8 cellular contexts compared by ENCODE assay signal in the genomic region with DNA sequence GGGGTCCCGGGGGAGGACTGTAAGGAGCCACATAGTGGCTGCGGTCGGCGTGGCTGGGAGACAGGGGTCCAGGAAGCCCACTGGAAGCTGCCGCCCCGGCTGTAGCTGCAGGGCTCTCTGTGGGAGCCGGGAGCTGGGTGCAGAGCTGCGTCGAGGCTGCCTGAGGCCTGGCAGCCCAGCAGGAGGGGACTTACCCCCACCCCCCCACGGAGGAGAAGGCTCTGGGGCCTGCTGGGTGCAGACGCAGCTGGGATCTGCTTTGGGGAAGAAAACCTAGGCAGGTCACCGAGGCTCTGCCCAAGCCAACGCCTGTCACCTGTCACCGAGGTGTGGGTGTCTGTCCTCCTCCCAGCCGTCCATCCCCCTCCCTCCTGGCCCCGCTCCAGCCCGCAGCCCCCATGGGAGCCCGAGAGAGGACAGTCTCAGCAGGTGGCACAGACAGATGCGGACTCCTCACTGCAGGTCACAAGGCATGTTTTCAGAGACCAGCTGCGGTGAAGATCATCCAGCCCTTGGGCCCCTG. TPM values are rescaled to one million over a fixed set of nuclear protein-coding genes. Genes with fewer than 3 reads are reported as not detected.
DNase-seq lines count a peak whose midpoint lies in the region; ATAC-seq and TF ChIP-seq lines count a peak whose summit lies in the region.

No MANE protein-coding gene starts in this region.

- no peak overlapping the region for H3K4me3 ChIP-seq in gastroesophageal sphincter
- H3K4me3 ChIP-seq in subcutaneous abdominal adipose tissue (ENCODE audit: low read depth in 1 of 5, low read length in 5 of 5) = no peak overlapping the region

- WGBS in gastroesophageal sphincter (ENCODE audit: low coverage in 1 of 2), 2 donors = 70% methylated on average over 7 of the region's 20 CpGs; no CpG with 5 or more reads in 1 of the 2 donors

- peak; percentile 54 for ATAC-seq in GM21423 (IDR thresholded peaks at IDR 0.05; ENCODE audit: unreplicated experiment)
- no peak for ATAC-seq in gastroesophageal sphincter
- ATAC-seq in HG02884 (IDR thresholded peaks at IDR 0.05; ENCODE audit: unreplicated experiment) = no peak

- H3K9me3 ChIP-seq in gastroesophageal sphincter = no peaks in the 10 kb centered on the region
- no peaks in the 10 kb centered on the region for H3K9me3 ChIP-seq in subcutaneous abdominal adipose tissue (ENCODE audit: control insufficient read depth in 5 of 5, low read length in 5 of 5)

- TF ChIP-seq EP300 in gastroesophageal sphincter (IDR thresholded peaks at IDR 0.05) = no peak

- H3K36me3 ChIP-seq in gastroesophageal sphincter (no peaks in the 10 kb centered on the region), subcutaneous abdominal adipose tissue (ENCODE audit: control insufficient read depth in 5 of 5, insufficient read depth in 5 of 5, low read length in 5 of 5) (peaks cover 0 to 6% (median 2%) of the 10 kb centered on the region in 5 donors)

- H3K4me1 ChIP-seq in gastroesophageal sphincter (peaks cover 5 to 69% (median 53%) of the 10 kb centered on the region in 3 donors), subcutaneous abdominal adipose tissue (ENCODE audit: control insufficient read depth in 5 of 5, insufficient read depth in 5 of 5, low read length in 5 of 5) (peaks cover 0 to 70% (median 55%) of the 10 kb centered on the region in 5 donors)

- peak; percentile 82 for DNase-seq in NCI-H345 (lab: John Stamatoyannopoulos, UW)
- DNase-seq in activated T-cell treated with anti-CD3 and anti-CD28 coated beads, Interleukin-2, amount 50 U/mL, for 48 hours = no peak
- DNase-seq in central memory CD4-positive, alpha-beta T cell = no peak

- TF ChIP-seq POLR2A in gastroesophageal sphincter (IDR thresholded peaks at IDR 0.05) = no peak

- H3K9ac ChIP-seq in subcutaneous abdominal adipose tissue (ENCODE audit: low read length in 5 of 5) = peak overlapping the region in 3 of 5 donors; percentile 71 to 86 (median 75)

- peak overlapping the region; percentile 56 for H3K27ac ChIP-seq in C4-2B
- peak overlapping the region; percentile 88 to 94 (median 89) for H3K27ac ChIP-seq in gastroesophageal sphincter
- H3K27ac ChIP-seq in subcutaneous abdominal adipose tissue (ENCODE audit: low read depth, low read length) = peak overlapping the region; percentile 90

- TF ChIP-seq CTCF in C4-2B (conservative IDR thresholded peaks at IDR 0.05) (no peak), gastroesophageal sphincter (IDR thresholded peaks at IDR 0.05) (no peak)

- no peaks in the 10 kb centered on the region for H3K27me3 ChIP-seq in gastroesophageal sphincter
- H3K27me3 ChIP-seq in subcutaneous abdominal adipose tissue (ENCODE audit: control insufficient read depth in 5 of 5, insufficient read depth in 4 of 5, low read length in 5 of 5) = no peaks in the 10 kb centered on the region

RNA-seq across cellular contexts. Expression of a gene that starts 25.2 kb away (rescaled TPM):
- 10 to 100 TPM; 11.3 to 17.1 (median 14.8) TPM for total RNA-seq in gastroesophageal sphincter
